8 cellular contexts compared by ENCODE assay signal in genomic region chr11:65111537-65112225, GRCh38. TPM values are rescaled to one million over a fixed set of nuclear protein-coding genes. Genes with fewer than 3 reads are reported as not detected.
DNase-seq lines count a peak whose midpoint lies in the region; ATAC-seq and TF ChIP-seq lines count a peak whose summit lies in the region.

TSS of gene TM7SF2 (plus strand) at chr11:65111872. CDS start at chr11:65112016, 144 bp downstream.

- no peak for TF ChIP-seq CTCF in RWPE1 (conservative IDR thresholded peaks at IDR 0.05; ENCODE audit: low read depth)
- no peak for TF ChIP-seq CTCF in fibroblast of lung (conservative IDR thresholded peaks at IDR 0.05 in 1 of 2, IDR thresholded peaks at IDR 0.05 in 1 of 2; ENCODE audit: low read depth in 1 of 2, low read length in 2 of 2)

- peak within 1 kb of the TSS; percentile 73 for H3K27ac Mint-ChIP-seq in activated T-helper 2 cell treated with anti-CD3 and anti-CD28 coated beads, Interferon-gamma antibody, Interleukin-2, Interleukin-4, amounts not matched to agents 10 μg/mL and 5 μg/mL and 100 μg/mL, durations not matched to agents 14 hours and 24 hours and 36 hours
- peak within 1 kb of the TSS; percentile 63 to 99 (median 92) for H3K27ac Mint-ChIP-seq in naive thymus-derived CD8-positive, alpha-beta T cell
- peak within 1 kb of the TSS; percentile 97 for H3K27ac Mint-ChIP-seq in stimulated activated naive B cell treated with anti-CD40 and anti-IgM and Interleukin-4, amounts not matched to agents 10 μg/mL and 1 μg/mL and 100 μg/mL, for 72 hours

- CTCF ChIA-PET in RWPE1 (lab: Yijun Ruan, JAX): interaction anchor here (0.6 to 1.7 kb wide), 10 partner anchors 9 to 1560 kb away, joined by 3 to 6 read pairs (median 4); partner anchors contain the start of genes CAPN1, FAU and MRPL49

- no peaks in the 10 kb centered on the region for H4K20me1 ChIP-seq in fibroblast of lung (ENCODE audit: control insufficient read depth, extremely low read depth, insufficient read depth, low read length)

- ATAC-seq in GM21529 (IDR thresholded peaks at IDR 0.05; ENCODE audit: unreplicated experiment): peak; percentile 64
- peak; percentile 69 to 71 for ATAC-seq in naive thymus-derived CD8-positive, alpha-beta T cell
- peak; percentile 77 to 83 for ATAC-seq in stimulated activated naive B cell treated with anti-CD40 and anti-IgM and Interleukin-4, amounts not matched to agents 10 μg/mL and 1 μg/mL and 100 μg/mL, for 72 hours (replicated peaks)

- H3K27ac ChIP-seq in RWPE1 (peak within 1 kb of the TSS; percentile 86), fibroblast of lung (ENCODE audit: insufficient read depth, low read length) (no peak within 1 kb of the TSS)

- POLR2A ChIA-PET in RWPE1 (lab: Yijun Ruan, JAX; ENCODE audit: low non-redundant PET): interaction anchor here (0.8 to 1.0 kb wide), 3 partner anchors 10 to 73 kb away, joined by 3 to 6 read pairs (median 3); partner anchors contain the start of genes FAU and MRPL49
- POLR2A ChIA-PET in naive thymus-derived CD8-positive, alpha-beta T cell (lab: Charles Lee): interaction anchor here (0.5 to 6.8 kb wide), 24 partner anchors 11 to 428 kb away, joined by 3 to 115 read pairs (median 4); partner anchors contain the start of genes ARL2, CAPN1, CDCA5 and FAU

- peak within 1 kb of the TSS; percentile 37 for H2AFZ ChIP-seq in fibroblast of lung (ENCODE audit: low read length)

- peak within 1 kb of the TSS; percentile 51 for H3K9ac ChIP-seq in fibroblast of lung (ENCODE audit: insufficient read depth, low read length)

- DNase-seq in D341Med (ENCODE audit: low spot score) (peak; percentile 95), LHCN-M2 (ENCODE audit: low read depth) (peak; percentile 81), RWPE1 (ENCODE audit: low spot score) (peak; percentile 97), fibroblast of lung (ENCODE audit: low read depth in 2 of 2) (peak; percentile 88 to 90)
- peak; percentile 93 for DNase-seq in activated T-helper 2 cell treated with anti-CD3 and anti-CD28 coated beads, Interferon-gamma antibody, Interleukin-2, Interleukin-4, amounts not matched to agents 10 μg/mL and 5 μg/mL and 100 μg/mL, durations not matched to agents 14 hours and 24 hours and 36 hours (ENCODE audit: low spot score)
- peak; percentile 84 to 96 (median 90) for DNase-seq in naive thymus-derived CD8-positive, alpha-beta T cell
- DNase-seq in stimulated activated naive B cell treated with anti-CD40 and anti-IgM and Interleukin-4, amounts not matched to agents 10 μg/mL and 1 μg/mL and 100 μg/mL, for 72 hours: peak; percentile 88

- H3K36me3 ChIP-seq in fibroblast of lung (ENCODE audit: control insufficient read depth, insufficient read depth, low read length): peaks cover 13% of the 10 kb centered on the region

- no peaks in the 10 kb centered on the region for H3K9me3 Mint-ChIP-seq in activated T-helper 2 cell treated with anti-CD3 and anti-CD28 coated beads, Interferon-gamma antibody, Interleukin-2, Interleukin-4, amounts not matched to agents 10 μg/mL and 5 μg/mL and 100 μg/mL, durations not matched to agents 14 hours and 24 hours and 36 hours
- no peaks in the 10 kb centered on the region for H3K9me3 Mint-ChIP-seq in naive thymus-derived CD8-positive, alpha-beta T cell
- H3K9me3 Mint-ChIP-seq in stimulated activated naive B cell treated with anti-CD40 and anti-IgM and Interleukin-4, amounts not matched to agents 10 μg/mL and 1 μg/mL and 100 μg/mL, for 72 hours: no peaks in the 10 kb centered on the region

- peaks cover 25% of the 10 kb centered on the region for H3K36me3 Mint-ChIP-seq in activated T-helper 2 cell treated with anti-CD3 and anti-CD28 coated beads, Interferon-gamma antibody, Interleukin-2, Interleukin-4, amounts not matched to agents 10 μg/mL and 5 μg/mL and 100 μg/mL, durations not matched to agents 14 hours and 24 hours and 36 hours (ENCODE audit: low read depth)
- peaks cover 0 to 10% (median 0%) of the 10 kb centered on the region in 3 donors for H3K36me3 Mint-ChIP-seq in naive thymus-derived CD8-positive, alpha-beta T cell
- peaks cover 21 to 32% of the 10 kb centered on the region in 2 donors for H3K36me3 Mint-ChIP-seq in stimulated activated naive B cell treated with anti-CD40 and anti-IgM and Interleukin-4, amounts not matched to agents 10 μg/mL and 1 μg/mL and 100 μg/mL, for 72 hours

- peak within 1 kb of the TSS; percentile 96 for H3K4me2 ChIP-seq in fibroblast of lung (ENCODE audit: extremely low read depth, insufficient read depth, low read length)

- H3K27me3 ChIP-seq in fibroblast of lung (ENCODE audit: control insufficient read depth, insufficient read depth, low read length): no peaks in the 10 kb centered on the region

- peak within 1 kb of the TSS; percentile 88 for H3K4me3 Mint-ChIP-seq in activated T-helper 2 cell treated with anti-CD3 and anti-CD28 coated beads, Interferon-gamma antibody, Interleukin-2, Interleukin-4, amounts not matched to agents 10 μg/mL and 5 μg/mL and 100 μg/mL, durations not matched to agents 14 hours and 24 hours and 36 hours (ENCODE audit: low read depth)
- H3K4me3 Mint-ChIP-seq in naive thymus-derived CD8-positive, alpha-beta T cell: peak within 1 kb of the TSS; percentile 81 to 99 (median 88)
- H3K4me3 Mint-ChIP-seq in stimulated activated naive B cell treated with anti-CD40 and anti-IgM and Interleukin-4, amounts not matched to agents 10 μg/mL and 1 μg/mL and 100 μg/mL, for 72 hours: peak within 1 kb of the TSS; percentile 97 to 99

- peaks cover 25% of the 10 kb centered on the region for H3K4me1 Mint-ChIP-seq in activated T-helper 2 cell treated with anti-CD3 and anti-CD28 coated beads, Interferon-gamma antibody, Interleukin-2, Interleukin-4, amounts not matched to agents 10 μg/mL and 5 μg/mL and 100 μg/mL, durations not matched to agents 14 hours and 24 hours and 36 hours (ENCODE audit: low read depth)
- peaks cover 27 to 50% (median 41%) of the 10 kb centered on the region in 4 donors for H3K4me1 Mint-ChIP-seq in naive thymus-derived CD8-positive, alpha-beta T cell
- H3K4me1 Mint-ChIP-seq in stimulated activated naive B cell treated with anti-CD40 and anti-IgM and Interleukin-4, amounts not matched to agents 10 μg/mL and 1 μg/mL and 100 μg/mL, for 72 hours: peaks cover 35 to 64% of the 10 kb centered on the region in 2 donors

- no peaks in the 10 kb centered on the region for H3K9me3 ChIP-seq in fibroblast of lung (ENCODE audit: control insufficient read depth, insufficient read depth, low read depth, low read length)

- H3K27me3 Mint-ChIP-seq in activated T-helper 2 cell treated with anti-CD3 and anti-CD28 coated beads, Interferon-gamma antibody, Interleukin-2, Interleukin-4, amounts not matched to agents 10 μg/mL and 5 μg/mL and 100 μg/mL, durations not matched to agents 14 hours and 24 hours and 36 hours (ENCODE audit: low read depth): no peaks in the 10 kb centered on the region
- H3K27me3 Mint-ChIP-seq in naive thymus-derived CD8-positive, alpha-beta T cell: no peaks in the 10 kb centered on the region
- H3K27me3 Mint-ChIP-seq in stimulated activated naive B cell treated with anti-CD40 and anti-IgM and Interleukin-4, amounts not matched to agents 10 μg/mL and 1 μg/mL and 100 μg/mL, for 72 hours: no peaks in the 10 kb centered on the region

- peaks cover 12% of the 10 kb centered on the region for H3K79me2 ChIP-seq in fibroblast of lung (ENCODE audit: control insufficient read depth, insufficient read depth, low read length)

- H3K4me1 ChIP-seq in fibroblast of lung (ENCODE audit: control insufficient read depth, extremely low read depth, insufficient read depth, low read length): peaks cover 19% of the 10 kb centered on the region

- H3K4me3 ChIP-seq in fibroblast of lung (replicated peaks in 1 of 4; ENCODE audit: control extremely low read depth in 1 of 4, insufficient read depth in 1 of 4, low read depth in 3 of 4, low read length in 4 of 4): peak within 1 kb of the TSS; percentile 55 to 68 (median 63)

- intact Hi-C loops in activated T-helper 2 cell treated with anti-CD3 and anti-CD28 coated beads, Interferon-gamma antibody, Interleukin-2, Interleukin-4, amounts not matched to agents 10 μg/mL and 5 μg/mL and 100 μg/mL, durations not matched to agents 14 hours and 24 hours and 36 hours (cut with micrococcal nuclease): loop anchor here (2.0 to 10.0 kb wide), 7 partner anchors 15 to 463 kb away; partner anchors contain the start of genes ATG2A, CDCA5, DPF2 and EHBP1L1

RNA-seq across cellular contexts. Expression of gene TM7SF2, which starts in this region (rescaled TPM):
- total RNA-seq in LHCN-M2 (2014; rRNA removed) (0.96 and 3.3 TPM in 2 replicates), fibroblast of lung (30.0 and 89.5 TPM in 2 replicates)
- polyA plus RNA-seq in LHCN-M2 (2012): 2.3 TPM
- total RNA-seq in activated T-helper 2 cell treated with anti-CD3 and anti-CD28 coated beads, Interferon-gamma antibody, Interleukin-2, Interleukin-4, amounts not matched to agents 10 μg/mL and 5 μg/mL and 100 μg/mL, durations not matched to agents 14 hours and 24 hours and 36 hours: 34.4 and 36.9 TPM in 2 replicates
- polyA plus RNA-seq in fibroblast of lung: 11.7 and 16.9 TPM in 2 replicates
- polyA plus RNA-seq in fibroblast of lung (2012): 12.7 and 21.9 TPM in 2 replicates
- polyA minus RNA-seq in fibroblast of lung (ENCODE audit: low replicate concordance): 74.8 and 156 TPM in 2 replicates
- total RNA-seq in naive thymus-derived CD8-positive, alpha-beta T cell: 10 to 100 TPM; 29.0 to 29.2 TPM
- polyA plus RNA-seq in naive thymus-derived CD8-positive, alpha-beta T cell: 10 to 100 TPM; 17.4 to 22.6 (median 21.2) TPM
